In genomic region chr5:142994242-142994641, GRCh38 we compare ENCODE assay signal across 20 cellular contexts.
"Had no signal": no experiment of that assay in that cellular context is flagged by ENCODE, and none has a peak within 500 bp of the region (broad histone marks: within the 10 kb centered on the region; RNA-seq: fewer than 3 reads in every experiment).

No MANE protein-coding gene starts in this region.

- H3K4me3 Mint-ChIP-seq: activated B cell treated with CpG ODN at 0.5 μM for 24 hours; activated CD4-positive, alpha-beta memory T cell treated with anti-CD3 and anti-CD28 coated beads for 36 hours; activated naive CD4-positive, alpha-beta T cell treated with anti-CD3 and anti-CD28 coated beads, Interleukin-2, amount 10 ng/mL, durations not matched to agents 7 days and 5 days; activated naive CD8-positive, alpha-beta T cell treated with anti-CD3 and anti-CD28 coated beads, Interleukin-2, amount 50 U/mL, for 24 hours; memory B cell had no signal

- H3K27ac Mint-ChIP-seq: activated B cell treated with CpG ODN at 0.5 μM for 24 hours; activated CD4-positive, alpha-beta memory T cell treated with anti-CD3 and anti-CD28 coated beads for 36 hours; activated naive CD8-positive, alpha-beta T cell treated with anti-CD3 and anti-CD28 coated beads, Interleukin-2, amount 50 U/mL, for 24 hours; memory B cell had no signal

- H3K27me3 ChIP-seq: ascending aorta, esophagus muscularis mucosa, heart right ventricle had no signal

- H3K4me1 ChIP-seq: ascending aorta had no signal

- H3K36me3 ChIP-seq: ascending aorta had no signal

- H3K9me3 ChIP-seq: ascending aorta had no signal

- H3K4me3 ChIP-seq: ascending aorta, coronary artery, esophagus muscularis mucosa, heart right ventricle had no signal

- H3K27ac ChIP-seq: ascending aorta, coronary artery, esophagus muscularis mucosa, heart right ventricle had no signal

- DNase-seq: activated B cell treated with CpG ODN at 0.5 μM for 24 hours; activated CD4-positive, alpha-beta memory T cell treated with anti-CD3 and anti-CD28 coated beads for 36 hours; activated CD4-positive, alpha-beta T cell treated with anti-CD3 and anti-CD28 coated beads for 4 hours; activated CD8-positive, alpha-beta memory T cell treated with anti-CD3 and anti-CD28 coated beads, Interleukin-2, amount 50 U/mL, for 4 hours; activated effector memory CD4-positive, alpha-beta T cell treated with Interleukin-2 at 50 U/mL for 16 hours; activated naive CD4-positive, alpha-beta T cell treated with anti-CD3 and anti-CD28 coated beads, Interleukin-2, amount 10 ng/mL, durations not matched to agents 7 days and 5 days; activated naive CD8-positive, alpha-beta T cell treated with anti-CD3 and anti-CD28 coated beads, Interleukin-2, amount 50 U/mL, for 24 hours; activated T-cell treated with anti-CD3 and anti-CD28 coated beads, Interleukin-2, amount 50 U/mL, for 48 hours; heart right ventricle; kidney glomerular epithelial cell; left ventricle myocardium superior; naive thymus-derived CD8-positive, alpha-beta T cell; occipital lobe; posterior cingulate gyrus; stimulated activated naive CD4-positive, alpha-beta T cell; T-helper 9 cell had no signal

- ATAC-seq: activated naive CD8-positive, alpha-beta T cell treated with anti-CD3 and anti-CD28 coated beads, Interleukin-2, amount 50 U/mL, for 24 hours; heart right ventricle; left ventricle myocardium superior; naive thymus-derived CD8-positive, alpha-beta T cell had no signal

- H3K27me3 Mint-ChIP-seq: activated B cell treated with CpG ODN at 0.5 μM for 24 hours; activated CD4-positive, alpha-beta memory T cell treated with anti-CD3 and anti-CD28 coated beads for 36 hours; activated naive CD4-positive, alpha-beta T cell treated with anti-CD3 and anti-CD28 coated beads, Interleukin-2, amount 10 ng/mL, durations not matched to agents 7 days and 5 days; activated naive CD8-positive, alpha-beta T cell treated with anti-CD3 and anti-CD28 coated beads, Interleukin-2, amount 50 U/mL, for 24 hours; naive thymus-derived CD8-positive, alpha-beta T cell had no signal
